Comparison of ENCODE assay signal across 16 cellular contexts in genomic region chr4:7765676-7766075, GRCh38.
"Had no signal": no experiment of that assay in that cellular context is flagged by ENCODE, and none has a peak within 500 bp of the region (broad histone marks: within the 10 kb centered on the region; RNA-seq: fewer than 3 reads in every experiment).

No MANE protein-coding gene starts in this region.

- H3K27me3 ChIP-seq: brain microvascular endothelial cell, pancreas, upper lobe of left lung had no signal

- H3K36me3 Mint-ChIP-seq: memory B cell; stimulated activated naive B cell treated with anti-CD40 and anti-IgM and Interleukin-4, amounts not matched to agents 10 μg/mL and 1 μg/mL and 100 μg/mL, for 72 hours had no signal

- ATAC-seq: pancreas; stimulated activated naive B cell treated with anti-CD40 and anti-IgM and Interleukin-4, amounts not matched to agents 10 μg/mL and 1 μg/mL and 100 μg/mL, for 72 hours had no signal

- H3K4me3 ChIP-seq: coronary artery, pancreas, thoracic aorta, upper lobe of left lung had no signal

- H3K4me3 Mint-ChIP-seq: central memory CD8-positive, alpha-beta T cell; memory B cell; stimulated activated naive B cell treated with anti-CD40 and anti-IgM and Interleukin-4, amounts not matched to agents 10 μg/mL and 1 μg/mL and 100 μg/mL, for 72 hours had no signal

- H3K9me3 ChIP-seq: pancreas, thoracic aorta, upper lobe of left lung had no signal

- H3K9me3 Mint-ChIP-seq: central memory CD8-positive, alpha-beta T cell; memory B cell; stimulated activated naive B cell treated with anti-CD40 and anti-IgM and Interleukin-4, amounts not matched to agents 10 μg/mL and 1 μg/mL and 100 μg/mL, for 72 hours had no signal

- H3K27ac Mint-ChIP-seq: memory B cell; stimulated activated naive B cell treated with anti-CD40 and anti-IgM and Interleukin-4, amounts not matched to agents 10 μg/mL and 1 μg/mL and 100 μg/mL, for 72 hours had no signal

- DNase-seq: activated CD4-positive, alpha-beta T cell treated with anti-CD3 and anti-CD28 coated beads, Interleukin-2, amount 50 U/mL, for 1 hour; activated CD4-positive, CD25-positive, alpha-beta regulatory T cell treated with anti-CD3 and anti-CD28 coated beads, Interleukin-2, amount 50 U/mL, for 72 hours; activated naive CD4-positive, alpha-beta T cell; anterior cingulate cortex; brain microvascular endothelial cell; erythroblast; foreskin melanocyte; stimulated activated naive B cell treated with anti-CD40 and anti-IgM and Interleukin-4, amounts not matched to agents 10 μg/mL and 1 μg/mL and 100 μg/mL, for 72 hours; T-helper 2 cell; upper lobe of left lung had no signal

- H3K4me1 ChIP-seq: pancreas, upper lobe of left lung had no signal

- H3K27me3 Mint-ChIP-seq: central memory CD8-positive, alpha-beta T cell had no signal

- H3K27ac ChIP-seq: brain microvascular endothelial cell, coronary artery, pancreas, thoracic aorta, upper lobe of left lung, VCaP had no signal
